8 cellular contexts compared by ENCODE assay signal in genomic region chr1:35556494-35557117, GRCh38. TPM values are rescaled to one million over a fixed set of nuclear protein-coding genes. Genes with fewer than 3 reads are reported as not detected.
A peak's percentile ranks its signal among the peaks of the same experiment; 100 is the strongest.
DNase-seq lines count a peak whose midpoint lies in the region; ATAC-seq and TF ChIP-seq lines count a peak whose summit lies in the region.

No MANE protein-coding gene starts in this region.

- no peak for TF ChIP-seq POLR2A in esophagus muscularis mucosa (IDR thresholded peaks at IDR 0.05; ENCODE audit: low read depth)

- H3K4me3 ChIP-seq in esophagus muscularis mucosa = peak overlapping the region; percentile 94 to 98 (median 96)
- peak overlapping the region; percentile 74 for H3K4me3 ChIP-seq in retinal pigment epithelial cell (ENCODE audit: low read length)

- under 1% methylated on average over 10 of the region's 17 CpGs for WGBS in esophagus muscularis mucosa

- peak; percentile 81 for DNase-seq in activated CD4-positive, alpha-beta T cell treated with anti-CD3 and anti-CD28 coated beads, Interleukin-2, amount 10 ng/mL, durations not matched to agents 24 days and 14 days
- DNase-seq in activated CD4-positive, alpha-beta T cell treated with anti-CD3 and anti-CD28 coated beads for 1 hour = no peak
- DNase-seq in SHP77 treated with DMSO at 0.1 percent for 48 hours (lab: John Stamatoyannopoulos, UW) (peak; percentile 59), esophagus muscularis mucosa (ENCODE audit: extremely low spot score) (no peak), retinal pigment epithelial cell (ENCODE audit: low read depth) (no peak), DMS79 treated with DMSO at 0.1 percent for 48 hours (lab: John Stamatoyannopoulos, UW) (no peak), Ammon's horn (ENCODE audit: low spot score) (no peak)

- H3K4me1 ChIP-seq in esophagus muscularis mucosa = peaks cover 58 to 80% (median 75%) of the 10 kb centered on the region in 4 donors

- peak overlapping the region; percentile 98 for H3K4me3 Mint-ChIP-seq in activated CD4-positive, alpha-beta T cell treated with anti-CD3 and anti-CD28 coated beads, Interleukin-2, amount 10 ng/mL, durations not matched to agents 24 days and 14 days

- H3K27me3 ChIP-seq in esophagus muscularis mucosa = peaks cover 0 to 5% (median 0%) of the 10 kb centered on the region in 4 donors

- H3K27me3 Mint-ChIP-seq in activated CD4-positive, alpha-beta T cell treated with anti-CD3 and anti-CD28 coated beads, Interleukin-2, amount 10 ng/mL, durations not matched to agents 24 days and 14 days = no peaks in the 10 kb centered on the region

- TF ChIP-seq EP300 in esophagus muscularis mucosa (IDR thresholded peaks at IDR 0.05) = no peak

- no peak for ATAC-seq in HG02642 (IDR thresholded peaks at IDR 0.05; ENCODE audit: poor library complexity, unreplicated experiment)

- no peaks in the 10 kb centered on the region for H3K9me3 ChIP-seq in esophagus muscularis mucosa

- TF ChIP-seq CTCF in esophagus muscularis mucosa (IDR thresholded peaks at IDR 0.05) = no peak
- no peak for TF ChIP-seq CTCF in retinal pigment epithelial cell (conservative IDR thresholded peaks at IDR 0.05; ENCODE audit: low read depth, low read length)

- peaks cover 42% of the 10 kb centered on the region for H3K4me1 Mint-ChIP-seq in activated CD4-positive, alpha-beta T cell treated with anti-CD3 and anti-CD28 coated beads, Interleukin-2, amount 10 ng/mL, durations not matched to agents 24 days and 14 days

- H3K27ac Mint-ChIP-seq in activated CD4-positive, alpha-beta T cell treated with anti-CD3 and anti-CD28 coated beads, Interleukin-2, amount 10 ng/mL, durations not matched to agents 24 days and 14 days = peak overlapping the region; percentile 98

- intact Hi-C loops in activated CD4-positive, alpha-beta T cell treated with anti-CD3 and anti-CD28 coated beads, Interleukin-2, amount 10 ng/mL, durations not matched to agents 24 days and 14 days (cut with micrococcal nuclease) = loop anchor here (1.0 to 10.0 kb wide), 6 partner anchors 18 to 692 kb away; partner anchors contain the start of genes CLSPN, SFPQ and ZMYM4
- intact Hi-C loops in esophagus muscularis mucosa (cut with DNase I) = loop anchor here (5.0 kb wide), 1 partner anchor 364 kb away; the partner anchor contains the start of gene SFPQ

- peaks cover 7 to 27% (median 22%) of the 10 kb centered on the region in 4 donors for H3K36me3 ChIP-seq in esophagus muscularis mucosa

- H3K36me3 Mint-ChIP-seq in activated CD4-positive, alpha-beta T cell treated with anti-CD3 and anti-CD28 coated beads, Interleukin-2, amount 10 ng/mL, durations not matched to agents 24 days and 14 days (ENCODE audit: low read depth) = peaks cover 35% of the 10 kb centered on the region

- H3K27ac ChIP-seq in esophagus muscularis mucosa (replicated peaks in 1 of 4) = peak overlapping the region; percentile 98 to 99 (median 98)

- no peaks in the 10 kb centered on the region for H3K9me3 Mint-ChIP-seq in activated CD4-positive, alpha-beta T cell treated with anti-CD3 and anti-CD28 coated beads, Interleukin-2, amount 10 ng/mL, durations not matched to agents 24 days and 14 days

RNA-seq across cellular contexts. Expression of gene KIAA0319L, which starts 0.6 kb away (rescaled TPM):
- total RNA-seq in activated CD4-positive, alpha-beta T cell treated with anti-CD3 and anti-CD28 coated beads, Interleukin-2, amount 10 ng/mL, durations not matched to agents 24 days and 14 days = 35.2 and 35.3 TPM in 2 replicates
- 10 to 100 TPM; 28.5 to 35.7 (median 32.7) TPM for total RNA-seq in esophagus muscularis mucosa

RNA-seq across cellular contexts. Expression of gene NCDN, which starts 1.0 kb away (rescaled TPM):
- total RNA-seq in activated CD4-positive, alpha-beta T cell treated with anti-CD3 and anti-CD28 coated beads, Interleukin-2, amount 10 ng/mL, durations not matched to agents 24 days and 14 days = 33.5 and 34.0 TPM in 2 replicates
- total RNA-seq in esophagus muscularis mucosa = 10 to 100 TPM; 22.4 to 40.4 (median 29.2) TPM

RNA-seq across cellular contexts. Expression of gene TFAP2E, which starts 16.5 kb away (rescaled TPM):
- total RNA-seq in activated CD4-positive, alpha-beta T cell treated with anti-CD3 and anti-CD28 coated beads, Interleukin-2, amount 10 ng/mL, durations not matched to agents 24 days and 14 days = 0.38 and 0.49 TPM in 2 replicates
- under 1 TPM in 3 of 4 donors, not detected in 1; 0.33 to 0.71 (median 0.63) TPM for total RNA-seq in esophagus muscularis mucosa

Comparison
In these comparisons a context has a peak if more than half of its experiments do, and no peak if none do; other contexts are left out.
1. DNase-seq: peak in activated CD4-positive, alpha-beta T cell treated with anti-CD3 and anti-CD28 coated beads, Interleukin-2, amount 10 ng/mL, durations not matched to agents 24 days and 14 days (single experiment) and SHP77 treated with DMSO at 0.1 percent for 48 hours (single experiment); none in activated CD4-positive, alpha-beta T cell treated with anti-CD3 and anti-CD28 coated beads for 1 hour (single experiment), esophagus muscularis mucosa (single experiment), retinal pigment epithelial cell (single experiment), DMS79 treated with DMSO at 0.1 percent for 48 hours (single experiment) and Ammon's horn (single experiment).